In genomic region chr5:64838376-64838775, GRCh38 we compare ENCODE assay signal across 33 cellular contexts.
DNase-seq lines count a peak whose midpoint lies in the region; ATAC-seq, FAIRE-seq and TF ChIP-seq lines count a peak whose summit lies in the region.
"Had no signal": no experiment of that assay in that cellular context is flagged by ENCODE, and none has a peak within 500 bp of the region (broad histone marks: within the 10 kb centered on the region; RNA-seq: fewer than 3 reads in every experiment).

No MANE protein-coding gene starts in this region.

- peaks cover 16% of the 10 kb centered on the region for H3K36me3 Mint-ChIP-seq in astrocyte (ENCODE audit: low read depth, unreplicated experiment)
- peaks cover 14% of the 10 kb centered on the region for H3K36me3 Mint-ChIP-seq in osteocyte (ENCODE audit: unreplicated experiment)
- H3K36me3 Mint-ChIP-seq in effector memory CD8-positive, alpha-beta T cell (ENCODE audit: insufficient read depth), result peaks cover 3% of the 10 kb centered on the region

- H3K27me3 Mint-ChIP-seq in astrocyte (ENCODE audit: low read depth, unreplicated experiment), result no peaks in the 10 kb centered on the region
- H3K27me3 Mint-ChIP-seq in osteocyte (ENCODE audit: unreplicated experiment), result no peaks in the 10 kb centered on the region
- H3K27me3 Mint-ChIP-seq in effector memory CD8-positive, alpha-beta T cell, result no peaks in the 10 kb centered on the region
- H3K27me3 Mint-ChIP-seq: activated CD8-positive, alpha-beta memory T cell treated with anti-CD3 and anti-CD28 coated beads, Interleukin-2, amount 10 ng/mL, durations not matched to agents 7 days and 5 days; activated naive CD4-positive, alpha-beta T cell treated with anti-CD3 and anti-CD28 coated beads, Interleukin-2, amount 10 ng/mL, durations not matched to agents 7 days and 5 days; dendritic cell treated with granulocyte-macrophage colony-stimulating factor and Interleukin-4, amounts not matched to agents 40 ng/mL and 50 ng/mL, for 4 days; IgD-negative memory B cell; memory B cell had no signal

- ATAC-seq in effector memory CD8-positive, alpha-beta T cell (replicated peaks), result no peak
- ATAC-seq: activated CD8-positive, alpha-beta memory T cell treated with anti-CD3 and anti-CD28 coated beads, Interleukin-2, amount 10 ng/mL, durations not matched to agents 7 days and 5 days; left cardiac atrium; right lobe of liver; stimulated activated effector memory CD8-positive, alpha-beta T cell treated with anti-CD3 and anti-CD28 coated beads, Interleukin-12 subunit alpha, Interleukin-12 subunit beta, amount 100 ng/mL, for 72 hours had no signal

- TF ChIP-seq CTCF in HFF-Myc (IDR thresholded peaks at IDR 0.05; ENCODE audit: low read depth, low read length, missing control alignments) (no peak), astrocyte (IDR thresholded peaks at IDR 0.05; ENCODE audit: insufficient read depth, low read depth, low read length) (no peak), esophagus muscularis mucosa (IDR thresholded peaks at IDR 0.05) (no peak), osteocyte (IDR thresholded peaks at IDR 0.05) (no peak)

- intact Hi-C loops in esophagus muscularis mucosa (cut with DNase I), result no loop called here

- no peak for TF ChIP-seq POLR2A in esophagus muscularis mucosa (IDR thresholded peaks at IDR 0.05; ENCODE audit: low read depth)

- H3K9me3 ChIP-seq in astrocyte (ENCODE audit: insufficient read depth, low read depth, low read length) (no peaks in the 10 kb centered on the region), esophagus muscularis mucosa (no peaks in the 10 kb centered on the region)
- H3K9me3 ChIP-seq: Peyer's patch, right lobe of liver, SJCRH30, upper lobe of left lung had no signal

- 58% methylated on average over 1 of the region's 1 CpG for WGBS in esophagus muscularis mucosa

- H3K27ac Mint-ChIP-seq in astrocyte (ENCODE audit: unreplicated experiment) (no peak overlapping the region), osteocyte (ENCODE audit: unreplicated experiment) (peak overlapping the region; percentile 32)
- peak overlapping the region in 1 of 2 donors; percentile 11 for H3K27ac Mint-ChIP-seq in effector memory CD8-positive, alpha-beta T cell
- H3K27ac Mint-ChIP-seq: activated CD8-positive, alpha-beta memory T cell treated with anti-CD3 and anti-CD28 coated beads, Interleukin-2, amount 10 ng/mL, durations not matched to agents 7 days and 5 days; activated naive CD4-positive, alpha-beta T cell treated with anti-CD3 and anti-CD28 coated beads, Interleukin-2, amount 10 ng/mL, durations not matched to agents 7 days and 5 days; dendritic cell treated with granulocyte-macrophage colony-stimulating factor and Interleukin-4, amounts not matched to agents 40 ng/mL and 50 ng/mL, for 4 days; IgD-negative memory B cell; memory B cell; stimulated activated effector memory CD8-positive, alpha-beta T cell treated with anti-CD3 and anti-CD28 coated beads, Interleukin-12 subunit alpha, Interleukin-12 subunit beta, amount 100 ng/mL, for 72 hours had no signal

- no peak overlapping the region for H2AFZ ChIP-seq in astrocyte (ENCODE audit: low read depth, low read length)

- peaks cover 4% of the 10 kb centered on the region for H3K4me1 ChIP-seq in astrocyte (ENCODE audit: insufficient read depth, low read length)
- peaks cover 11 to 48% (median 44%) of the 10 kb centered on the region in 4 donors for H3K4me1 ChIP-seq in esophagus muscularis mucosa
- H3K4me1 ChIP-seq: Peyer's patch, right lobe of liver, SJCRH30 had no signal

- peak overlapping the region; percentile 24 for H3K9ac ChIP-seq in astrocyte (ENCODE audit: low read length)

- H3K36me3 ChIP-seq in astrocyte (ENCODE audit: insufficient read depth, low read length) (no peaks in the 10 kb centered on the region), esophagus muscularis mucosa (peaks cover 0 to 18% (median 0%) of the 10 kb centered on the region in 4 donors)
- H3K36me3 ChIP-seq: Peyer's patch, right lobe of liver had no signal

- H3K9me3 Mint-ChIP-seq in astrocyte (ENCODE audit: unreplicated experiment) (peaks cover 4% of the 10 kb centered on the region), osteocyte (ENCODE audit: unreplicated experiment) (peaks cover 16% of the 10 kb centered on the region)
- H3K9me3 Mint-ChIP-seq in effector memory CD8-positive, alpha-beta T cell, result peaks cover 0 to 2% of the 10 kb centered on the region in 2 donors

- H3K4me3 ChIP-seq in HFF-Myc (replicated peaks; ENCODE audit: low read depth, low read length), result no peak overlapping the region
- no peak overlapping the region for H3K4me3 ChIP-seq in astrocyte (ENCODE audit: insufficient read depth, low read depth, low read length)
- no peak overlapping the region for H3K4me3 ChIP-seq in esophagus muscularis mucosa
- H3K4me3 ChIP-seq: Peyer's patch, right lobe of liver, SJCRH30, upper lobe of left lung had no signal

- no peaks in the 10 kb centered on the region for H4K20me1 ChIP-seq in astrocyte (ENCODE audit: insufficient read depth, low read length)

- H3K27me3 ChIP-seq in astrocyte (ENCODE audit: insufficient read depth, low read length) (no peaks in the 10 kb centered on the region), esophagus muscularis mucosa (no peaks in the 10 kb centered on the region)
- H3K27me3 ChIP-seq: Peyer's patch, right lobe of liver, SJCRH30, upper lobe of left lung had no signal

- H3K4me1 Mint-ChIP-seq in astrocyte (ENCODE audit: low read depth, unreplicated experiment) (peaks cover 8% of the 10 kb centered on the region), osteocyte (ENCODE audit: unreplicated experiment) (peaks cover 32% of the 10 kb centered on the region)
- no peaks in the 10 kb centered on the region for H3K4me1 Mint-ChIP-seq in effector memory CD8-positive, alpha-beta T cell (ENCODE audit: low read depth in 2 of 2)
- H3K4me1 Mint-ChIP-seq: activated naive CD4-positive, alpha-beta T cell treated with anti-CD3 and anti-CD28 coated beads, Interleukin-2, amount 10 ng/mL, durations not matched to agents 7 days and 5 days; memory B cell; neural crest cell had no signal

- peak overlapping the region; percentile 34 for H3K4me2 ChIP-seq in astrocyte (ENCODE audit: low read length)

- no peak for TF ChIP-seq EP300 in esophagus muscularis mucosa (IDR thresholded peaks at IDR 0.05)

- DNase-seq in HFF-Myc (ENCODE audit: extremely low read depth, low read depth), result peak; percentile 9
- DNase-seq in astrocyte (ENCODE audit: low read depth), result no peak
- DNase-seq in esophagus muscularis mucosa (ENCODE audit: extremely low spot score), result no peak
- no peak for DNase-seq in osteocyte (ENCODE audit: extremely low spot score, unreplicated experiment)
- no peak for DNase-seq in stimulated activated CD4-positive, alpha-beta T cell treated with anti-CD3 and anti-CD28 coated beads, Interleukin-4, amount 100 ng/mL, for 24 hours
- DNase-seq in effector memory CD8-positive, alpha-beta T cell, result no peak
- DNase-seq in RCC 7860 (ENCODE audit: low spot score), result no peak
- DNase-seq: activated CD4-positive, CD25-positive, alpha-beta regulatory T cell; activated CD8-positive, alpha-beta memory T cell treated with anti-CD3 and anti-CD28 coated beads, Interleukin-2, amount 10 ng/mL, durations not matched to agents 7 days and 5 days; activated naive CD4-positive, alpha-beta T cell treated with anti-CD3 and anti-CD28 coated beads, Interleukin-2, amount 10 ng/mL, durations not matched to agents 7 days and 5 days; amygdala; GOT3; left cardiac atrium; NCI-H1092 treated with DMSO at 0.1 percent for 48 hours; NCI-H2029 treated with DMSO at 0.1 percent for 48 hours; NCI-H2227 treated with DMSO at 0.1 percent for 48 hours; NCI-H69; Peyer's patch; posterior cingulate gyrus; right lobe of liver; SJCRH30; stimulated activated CD4-positive, alpha-beta T cell treated with anti-CD3 and anti-CD28 coated beads, Interleukin-12 subunit alpha, Interleukin-12 subunit beta, amount 100 ng/mL, for 4 hours; stimulated activated CD4-positive, alpha-beta T cell treated with anti-CD3 and anti-CD28 coated beads, Interleukin-4, amount 100 ng/mL, for 1 hour; substantia nigra; T-helper 1 cell; upper lobe of left lung had no signal

- FAIRE-seq in astrocyte (lab: Jason Lieb, UNC), result no peak
- FAIRE-seq in RCC 7860 (lab: Jason Lieb, UNC), result no peak
- FAIRE-seq: D721Med had no signal

- H3K4me3 Mint-ChIP-seq in astrocyte (ENCODE audit: unreplicated experiment), result no peak overlapping the region
- no peak overlapping the region for H3K4me3 Mint-ChIP-seq in osteocyte (ENCODE audit: unreplicated experiment)
- H3K4me3 Mint-ChIP-seq in effector memory CD8-positive, alpha-beta T cell, result no peak overlapping the region
- H3K4me3 Mint-ChIP-seq: activated CD8-positive, alpha-beta memory T cell treated with anti-CD3 and anti-CD28 coated beads, Interleukin-2, amount 10 ng/mL, durations not matched to agents 7 days and 5 days; activated naive CD4-positive, alpha-beta T cell treated with anti-CD3 and anti-CD28 coated beads, Interleukin-2, amount 10 ng/mL, durations not matched to agents 7 days and 5 days; CD14-positive monocyte; dendritic cell treated with granulocyte-macrophage colony-stimulating factor and Interleukin-4, amounts not matched to agents 40 ng/mL and 50 ng/mL, for 4 days; IgD-negative memory B cell; memory B cell; neural crest cell; stimulated activated effector memory CD8-positive, alpha-beta T cell treated with anti-CD3 and anti-CD28 coated beads, Interleukin-12 subunit alpha, Interleukin-12 subunit beta, amount 100 ng/mL, for 72 hours had no signal

- H3K79me2 ChIP-seq in astrocyte (ENCODE audit: insufficient read depth, low read length), result no peaks in the 10 kb centered on the region

- H3K27ac ChIP-seq in astrocyte (ENCODE audit: low read depth, low read length), result peak overlapping the region; percentile 46
- H3K27ac ChIP-seq in esophagus muscularis mucosa (replicated peaks in 1 of 4), result peak overlapping the region in 3 of 4 donors; percentile 22 to 53 (median 35)
- H3K27ac ChIP-seq: Peyer's patch, right lobe of liver, SJCRH30, upper lobe of left lung had no signal
